ENCODE assay signal across 1 cellular context in the genomic region with DNA sequence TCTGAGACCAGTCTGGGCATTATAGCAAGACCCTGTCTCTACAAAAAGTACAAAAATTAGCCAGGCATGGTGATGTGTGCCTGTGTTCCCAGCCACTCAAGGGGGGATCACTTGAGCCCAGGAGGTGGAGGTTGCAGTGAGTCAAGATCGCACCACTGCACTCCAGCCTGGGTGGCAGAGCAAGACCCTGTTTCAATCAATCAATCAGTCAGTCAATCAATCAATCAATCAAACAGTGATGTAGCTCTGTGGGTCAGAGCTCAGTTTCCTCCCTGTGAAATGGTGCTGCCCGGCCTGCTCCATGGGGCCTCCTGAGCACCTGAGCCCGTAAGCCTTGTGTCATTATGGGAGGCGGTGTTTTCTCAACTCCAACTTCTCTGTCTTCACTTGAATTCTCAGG.
TF ChIP-seq lines count a peak whose summit lies in the region.

No MANE protein-coding gene starts in this region.

TF ChIP-seq in HepG2, 621 proteins besides CTCF, POLR2A, EP300 and RAD21:
- TF ChIP-seq LBX2 (CRISPR knock-in tag; IDR thresholded peaks at IDR 0.05; ENCODE audit: borderline replicate concordance), result no peak
TF ChIP-seq in HepG2: peak in this region for 0.
